ENCODE assay signal across 1 cellular context in the genomic region with DNA sequence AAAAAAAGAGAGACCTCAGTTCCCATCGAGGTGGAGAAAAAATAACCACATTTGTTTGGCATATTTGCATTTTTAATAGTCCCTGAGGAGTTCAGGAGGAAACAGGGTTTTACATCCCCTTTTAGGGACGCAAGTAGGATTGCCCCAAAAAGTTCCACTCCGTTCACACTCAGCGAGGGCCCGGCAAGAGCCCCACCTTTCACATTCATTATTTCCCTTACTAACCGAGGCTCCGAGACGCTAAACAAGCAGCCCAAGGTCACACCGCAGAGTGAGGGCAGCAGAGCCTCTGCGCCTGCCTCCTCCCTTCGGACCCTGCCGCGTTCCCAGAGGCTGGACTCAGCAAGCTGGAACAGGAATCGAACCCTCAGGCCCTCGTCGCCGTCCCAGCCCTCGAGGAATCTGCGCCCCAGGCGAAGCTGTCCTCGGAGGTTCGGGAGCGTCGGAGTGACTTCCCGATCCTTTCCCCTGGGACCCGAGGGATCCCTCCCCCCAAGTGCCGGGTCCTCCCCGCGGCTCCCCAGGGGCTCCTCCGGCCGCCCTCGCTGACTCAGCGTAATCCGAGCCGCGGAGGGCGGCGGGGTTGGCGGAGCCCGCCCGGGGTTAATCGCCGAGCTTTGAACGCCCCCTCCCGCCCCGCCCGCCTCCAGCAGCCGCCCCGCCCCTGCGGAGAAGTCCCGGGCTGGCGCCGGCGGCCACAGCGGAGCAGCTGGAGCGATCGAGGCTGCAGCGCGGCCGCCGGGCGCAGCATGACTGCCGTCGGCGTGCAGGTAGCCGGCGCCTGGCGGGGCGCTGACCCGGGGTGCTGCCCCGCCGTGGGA.
A peak's percentile ranks its signal among the peaks of the same experiment; 100 is the strongest.
TF ChIP-seq lines count a peak whose summit lies in the region.

A gene with protein sequence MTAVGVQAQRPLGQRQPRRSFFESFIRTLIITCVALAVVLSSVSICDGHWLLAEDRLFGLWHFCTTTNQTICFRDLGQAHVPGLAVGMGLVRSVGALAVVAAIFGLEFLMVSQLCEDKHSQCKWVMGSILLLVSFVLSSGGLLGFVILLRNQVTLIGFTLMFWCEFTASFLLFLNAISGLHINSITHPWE (plus strand): TSS at position 700 of the 821 bp plus-strand sequence. CDS start 50 bp downstream, at position 750.

TF ChIP-seq in K562, 482 proteins besides CTCF, POLR2A, EP300 and RAD21 (continued from another document and continues in another):
- TF ChIP-seq, protein P1, sequence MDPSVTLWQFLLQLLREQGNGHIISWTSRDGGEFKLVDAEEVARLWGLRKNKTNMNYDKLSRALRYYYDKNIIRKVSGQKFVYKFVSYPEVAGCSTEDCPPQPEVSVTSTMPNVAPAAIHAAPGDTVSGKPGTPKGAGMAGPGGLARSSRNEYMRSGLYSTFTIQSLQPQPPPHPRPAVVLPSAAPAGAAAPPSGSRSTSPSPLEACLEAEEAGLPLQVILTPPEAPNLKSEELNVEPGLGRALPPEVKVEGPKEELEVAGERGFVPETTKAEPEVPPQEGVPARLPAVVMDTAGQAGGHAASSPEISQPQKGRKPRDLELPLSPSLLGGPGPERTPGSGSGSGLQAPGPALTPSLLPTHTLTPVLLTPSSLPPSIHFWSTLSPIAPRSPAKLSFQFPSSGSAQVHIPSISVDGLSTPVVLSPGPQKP (CRISPR knock-in tag; IDR thresholded peaks at IDR 0.05) = no peak
- TF ChIP-seq BRD4 (IDR thresholded peaks at IDR 0.05) = no peak
- TF ChIP-seq NCOR1 (IDR thresholded peaks at IDR 0.05) = peak; percentile 18; the same call in 1 of the 2 replicates
- no peak for TF ChIP-seq SP2 (IDR thresholded peaks at IDR 0.05; ENCODE audit: extremely low read depth, low read depth, low read length, poor library complexity, severe bottlenecking)
- no peak for TF ChIP-seq ZNF431 (CRISPR knock-in tag; IDR thresholded peaks at IDR 0.05)
- TF ChIP-seq, protein P2, sequence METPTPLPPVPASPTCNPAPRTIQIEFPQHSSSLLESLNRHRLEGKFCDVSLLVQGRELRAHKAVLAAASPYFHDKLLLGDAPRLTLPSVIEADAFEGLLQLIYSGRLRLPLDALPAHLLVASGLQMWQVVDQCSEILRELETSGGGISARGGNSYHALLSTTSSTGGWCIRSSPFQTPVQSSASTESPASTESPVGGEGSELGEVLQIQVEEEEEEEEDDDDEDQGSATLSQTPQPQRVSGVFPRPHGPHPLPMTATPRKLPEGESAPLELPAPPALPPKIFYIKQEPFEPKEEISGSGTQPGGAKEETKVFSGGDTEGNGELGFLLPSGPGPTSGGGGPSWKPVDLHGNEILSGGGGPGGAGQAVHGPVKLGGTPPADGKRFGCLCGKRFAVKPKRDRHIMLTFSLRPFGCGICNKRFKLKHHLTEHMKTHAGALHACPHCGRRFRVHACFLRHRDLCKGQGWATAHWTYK (CRISPR knock-in tag; IDR thresholded peaks at IDR 0.05) = peak; percentile 58; the same call in 1 of the 2 replicates
- TF ChIP-seq FOSL1 (tag; conservative IDR thresholded peaks at IDR 0.05) = peak; percentile 57
- TF ChIP-seq SMARCC2 (IDR thresholded peaks at IDR 0.05; ENCODE audit: low read depth) = 0 out of 2 replicates have a peak, but pooled peaks have one; percentile 39
- TF ChIP-seq, protein P3, sequence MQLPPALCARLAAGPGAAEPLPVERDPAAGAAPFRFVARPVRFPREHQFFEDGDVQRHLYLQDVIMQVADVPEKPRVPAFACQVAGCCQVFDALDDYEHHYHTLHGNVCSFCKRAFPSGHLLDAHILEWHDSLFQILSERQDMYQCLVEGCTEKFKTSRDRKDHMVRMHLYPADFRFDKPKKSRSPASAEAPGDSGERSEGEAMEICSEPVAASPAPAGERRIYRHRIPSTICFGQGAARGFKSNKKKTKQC (CRISPR knock-in tag; IDR thresholded peaks at IDR 0.05) = peak; percentile 37; the same call in 1 of the 2 replicates
- no peak for TF ChIP-seq ZNF165 (CRISPR knock-in tag; IDR thresholded peaks at IDR 0.05; ENCODE audit: borderline replicate concordance)
- TF ChIP-seq RBFOX2 (IDR thresholded peaks at IDR 0.05; ENCODE audit: low read depth, low read length) = peak; percentile 77
- TF ChIP-seq, protein P4, sequence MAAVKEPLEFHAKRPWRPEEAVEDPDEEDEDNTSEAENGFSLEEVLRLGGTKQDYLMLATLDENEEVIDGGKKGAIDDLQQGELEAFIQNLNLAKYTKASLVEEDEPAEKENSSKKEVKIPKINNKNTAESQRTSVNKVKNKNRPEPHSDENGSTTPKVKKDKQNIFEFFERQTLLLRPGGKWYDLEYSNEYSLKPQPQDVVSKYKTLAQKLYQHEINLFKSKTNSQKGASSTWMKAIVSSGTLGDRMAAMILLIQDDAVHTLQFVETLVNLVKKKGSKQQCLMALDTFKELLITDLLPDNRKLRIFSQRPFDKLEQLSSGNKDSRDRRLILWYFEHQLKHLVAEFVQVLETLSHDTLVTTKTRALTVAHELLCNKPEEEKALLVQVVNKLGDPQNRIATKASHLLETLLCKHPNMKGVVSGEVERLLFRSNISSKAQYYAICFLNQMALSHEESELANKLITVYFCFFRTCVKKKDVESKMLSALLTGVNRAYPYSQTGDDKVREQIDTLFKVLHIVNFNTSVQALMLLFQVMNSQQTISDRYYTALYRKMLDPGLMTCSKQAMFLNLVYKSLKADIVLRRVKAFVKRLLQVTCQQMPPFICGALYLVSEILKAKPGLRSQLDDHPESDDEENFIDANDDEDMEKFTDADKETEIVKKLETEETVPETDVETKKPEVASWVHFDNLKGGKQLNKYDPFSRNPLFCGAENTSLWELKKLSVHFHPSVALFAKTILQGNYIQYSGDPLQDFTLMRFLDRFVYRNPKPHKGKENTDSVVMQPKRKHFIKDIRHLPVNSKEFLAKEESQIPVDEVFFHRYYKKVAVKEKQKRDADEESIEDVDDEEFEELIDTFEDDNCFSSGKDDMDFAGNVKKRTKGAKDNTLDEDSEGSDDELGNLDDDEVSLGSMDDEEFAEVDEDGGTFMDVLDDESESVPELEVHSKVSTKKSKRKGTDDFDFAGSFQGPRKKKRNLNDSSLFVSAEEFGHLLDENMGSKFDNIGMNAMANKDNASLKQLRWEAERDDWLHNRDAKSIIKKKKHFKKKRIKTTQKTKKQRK (IDR thresholded peaks at IDR 0.05; ENCODE audit: borderline replicate concordance, low read depth, low read length) = no peak
- TF ChIP-seq, protein P5, sequence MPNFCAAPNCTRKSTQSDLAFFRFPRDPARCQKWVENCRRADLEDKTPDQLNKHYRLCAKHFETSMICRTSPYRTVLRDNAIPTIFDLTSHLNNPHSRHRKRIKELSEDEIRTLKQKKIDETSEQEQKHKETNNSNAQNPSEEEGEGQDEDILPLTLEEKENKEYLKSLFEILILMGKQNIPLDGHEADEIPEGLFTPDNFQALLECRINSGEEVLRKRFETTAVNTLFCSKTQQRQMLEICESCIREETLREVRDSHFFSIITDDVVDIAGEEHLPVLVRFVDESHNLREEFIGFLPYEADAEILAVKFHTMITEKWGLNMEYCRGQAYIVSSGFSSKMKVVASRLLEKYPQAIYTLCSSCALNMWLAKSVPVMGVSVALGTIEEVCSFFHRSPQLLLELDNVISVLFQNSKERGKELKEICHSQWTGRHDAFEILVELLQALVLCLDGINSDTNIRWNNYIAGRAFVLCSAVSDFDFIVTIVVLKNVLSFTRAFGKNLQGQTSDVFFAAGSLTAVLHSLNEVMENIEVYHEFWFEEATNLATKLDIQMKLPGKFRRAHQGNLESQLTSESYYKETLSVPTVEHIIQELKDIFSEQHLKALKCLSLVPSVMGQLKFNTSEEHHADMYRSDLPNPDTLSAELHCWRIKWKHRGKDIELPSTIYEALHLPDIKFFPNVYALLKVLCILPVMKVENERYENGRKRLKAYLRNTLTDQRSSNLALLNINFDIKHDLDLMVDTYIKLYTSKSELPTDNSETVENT (CRISPR knock-in tag; IDR thresholded peaks at IDR 0.05) = 0 out of 2 replicates have a peak, but pooled peaks have one; percentile 20
- no peak for TF ChIP-seq NR2C2 (CRISPR knock-in tag; IDR thresholded peaks at IDR 0.05)
- TF ChIP-seq NR2C2 (tag; IDR thresholded peaks at IDR 0.05) = peak; percentile 70
- peak in 1 of 2 experiments; percentile 61; a peak in 1 of 4 replicates for TF ChIP-seq TRIM24 (IDR thresholded peaks at IDR 0.05)
- no peak for TF ChIP-seq NFXL1 (CRISPR knock-in tag; IDR thresholded peaks at IDR 0.05)
- peak; percentile 39; the same call in 1 of the 2 replicates for TF ChIP-seq KLF16 (IDR thresholded peaks at IDR 0.05)
- peak; percentile 38; the same call in 1 of the 2 replicates for TF ChIP-seq GATAD2A (IDR thresholded peaks at IDR 0.05)
- peak; percentile 71 for TF ChIP-seq EGR1 (conservative IDR thresholded peaks at IDR 0.05)
- peak; percentile 63 for TF ChIP-seq POLR2B (IDR thresholded peaks at IDR 0.05; ENCODE audit: low read depth, partially characterized antibody)
- TF ChIP-seq ARID1B (IDR thresholded peaks at IDR 0.05) = peak; percentile 72
- TF ChIP-seq, protein P6, sequence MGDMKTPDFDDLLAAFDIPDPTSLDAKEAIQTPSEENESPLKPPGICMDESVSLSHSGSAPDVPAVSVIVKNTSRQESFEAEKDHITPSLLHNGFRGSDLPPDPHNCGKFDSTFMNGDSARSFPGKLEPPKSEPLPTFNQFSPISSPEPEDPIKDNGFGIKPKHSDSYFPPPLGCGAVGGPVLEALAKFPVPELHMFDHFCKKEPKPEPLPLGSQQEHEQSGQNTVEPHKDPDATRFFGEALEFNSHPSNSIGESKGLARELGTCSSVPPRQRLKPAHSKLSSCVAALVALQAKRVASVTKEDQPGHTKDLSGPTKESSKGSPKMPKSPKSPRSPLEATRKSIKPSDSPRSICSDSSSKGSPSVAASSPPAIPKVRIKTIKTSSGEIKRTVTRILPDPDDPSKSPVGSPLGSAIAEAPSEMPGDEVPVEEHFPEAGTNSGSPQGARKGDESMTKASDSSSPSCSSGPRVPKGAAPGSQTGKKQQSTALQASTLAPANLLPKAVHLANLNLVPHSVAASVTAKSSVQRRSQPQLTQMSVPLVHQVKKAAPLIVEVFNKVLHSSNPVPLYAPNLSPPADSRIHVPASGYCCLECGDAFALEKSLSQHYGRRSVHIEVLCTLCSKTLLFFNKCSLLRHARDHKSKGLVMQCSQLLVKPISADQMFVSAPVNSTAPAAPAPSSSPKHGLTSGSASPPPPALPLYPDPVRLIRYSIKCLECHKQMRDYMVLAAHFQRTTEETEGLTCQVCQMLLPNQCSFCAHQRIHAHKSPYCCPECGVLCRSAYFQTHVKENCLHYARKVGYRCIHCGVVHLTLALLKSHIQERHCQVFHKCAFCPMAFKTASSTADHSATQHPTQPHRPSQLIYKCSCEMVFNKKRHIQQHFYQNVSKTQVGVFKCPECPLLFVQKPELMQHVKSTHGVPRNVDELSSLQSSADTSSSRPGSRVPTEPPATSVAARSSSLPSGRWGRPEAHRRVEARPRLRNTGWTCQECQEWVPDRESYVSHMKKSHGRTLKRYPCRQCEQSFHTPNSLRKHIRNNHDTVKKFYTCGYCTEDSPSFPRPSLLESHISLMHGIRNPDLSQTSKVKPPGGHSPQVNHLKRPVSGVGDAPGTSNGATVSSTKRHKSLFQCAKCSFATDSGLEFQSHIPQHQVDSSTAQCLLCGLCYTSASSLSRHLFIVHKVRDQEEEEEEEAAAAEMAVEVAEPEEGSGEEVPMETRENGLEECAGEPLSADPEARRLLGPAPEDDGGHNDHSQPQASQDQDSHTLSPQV (IDR thresholded peaks at IDR 0.05) = no peak
- TF ChIP-seq, protein P7, sequence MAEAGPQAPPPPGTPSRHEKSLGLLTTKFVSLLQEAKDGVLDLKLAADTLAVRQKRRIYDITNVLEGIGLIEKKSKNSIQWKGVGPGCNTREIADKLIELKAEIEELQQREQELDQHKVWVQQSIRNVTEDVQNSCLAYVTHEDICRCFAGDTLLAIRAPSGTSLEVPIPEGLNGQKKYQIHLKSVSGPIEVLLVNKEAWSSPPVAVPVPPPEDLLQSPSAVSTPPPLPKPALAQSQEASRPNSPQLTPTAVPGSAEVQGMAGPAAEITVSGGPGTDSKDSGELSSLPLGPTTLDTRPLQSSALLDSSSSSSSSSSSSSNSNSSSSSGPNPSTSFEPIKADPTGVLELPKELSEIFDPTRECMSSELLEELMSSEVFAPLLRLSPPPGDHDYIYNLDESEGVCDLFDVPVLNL (CRISPR knock-in tag; IDR thresholded peaks at IDR 0.05; ENCODE audit: low read depth) = no peak
- 0 out of 4 replicates have a peak, but pooled peaks of 1 of the 2 experiments have one; percentile 30 for TF ChIP-seq ARNT (IDR thresholded peaks at IDR 0.05)
- TF ChIP-seq ZNF263 (CRISPR knock-in tag; IDR thresholded peaks at IDR 0.05; ENCODE audit: borderline replicate concordance) = peak; percentile 90
- no peak for TF ChIP-seq SRSF1 (IDR thresholded peaks at IDR 0.05; ENCODE audit: low read depth, low read length)
- peak; percentile 85 for TF ChIP-seq BACH1 (tag; IDR thresholded peaks at IDR 0.05)
- 0 out of 2 replicates have a peak, but pooled peaks have one; percentile 10 for TF ChIP-seq SMAD4 (CRISPR knock-in tag; conservative IDR thresholded peaks at IDR 0.05)
- peak; percentile 97 for TF ChIP-seq BCOR (IDR thresholded peaks at IDR 0.05)
- TF ChIP-seq ZNF584 (CRISPR knock-in tag; IDR thresholded peaks at IDR 0.05; ENCODE audit: low read depth) = no peak
- 0 out of 2 replicates have a peak, but pooled peaks have one; percentile 21 for TF ChIP-seq RNF2 (IDR thresholded peaks at IDR 0.05)
- peak; percentile 79; the same call in 1 of the 2 replicates for TF ChIP-seq MAFF (IDR thresholded peaks at IDR 0.05; ENCODE audit: low read length)
- TF ChIP-seq BHLHE40 (IDR thresholded peaks at IDR 0.05; ENCODE audit: low read length) = no peak
- TF ChIP-seq ZEB2 (IDR thresholded peaks at IDR 0.05) = no peak
- peak; percentile 21 for TF ChIP-seq TAF1 (IDR thresholded peaks at IDR 0.05; ENCODE audit: control insufficient read depth, extremely low read depth, insufficient read depth, low read length, severe bottlenecking)
- TF ChIP-seq, protein P8, sequence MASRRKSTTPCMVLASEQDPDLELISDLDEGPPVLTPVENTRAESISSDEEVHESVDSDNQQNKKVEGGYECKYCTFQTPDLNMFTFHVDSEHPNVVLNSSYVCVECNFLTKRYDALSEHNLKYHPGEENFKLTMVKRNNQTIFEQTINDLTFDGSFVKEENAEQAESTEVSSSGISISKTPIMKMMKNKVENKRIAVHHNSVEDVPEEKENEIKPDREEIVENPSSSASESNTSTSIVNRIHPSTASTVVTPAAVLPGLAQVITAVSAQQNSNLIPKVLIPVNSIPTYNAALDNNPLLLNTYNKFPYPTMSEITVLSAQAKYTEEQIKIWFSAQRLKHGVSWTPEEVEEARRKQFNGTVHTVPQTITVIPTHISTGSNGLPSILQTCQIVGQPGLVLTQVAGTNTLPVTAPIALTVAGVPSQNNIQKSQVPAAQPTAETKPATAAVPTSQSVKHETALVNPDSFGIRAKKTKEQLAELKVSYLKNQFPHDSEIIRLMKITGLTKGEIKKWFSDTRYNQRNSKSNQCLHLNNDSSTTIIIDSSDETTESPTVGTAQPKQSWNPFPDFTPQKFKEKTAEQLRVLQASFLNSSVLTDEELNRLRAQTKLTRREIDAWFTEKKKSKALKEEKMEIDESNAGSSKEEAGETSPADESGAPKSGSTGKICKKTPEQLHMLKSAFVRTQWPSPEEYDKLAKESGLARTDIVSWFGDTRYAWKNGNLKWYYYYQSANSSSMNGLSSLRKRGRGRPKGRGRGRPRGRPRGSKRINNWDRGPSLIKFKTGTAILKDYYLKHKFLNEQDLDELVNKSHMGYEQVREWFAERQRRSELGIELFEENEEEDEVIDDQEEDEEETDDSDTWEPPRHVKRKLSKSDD (conservative IDR thresholded peaks at IDR 0.05; ENCODE audit: low read length) = no peak
- TF ChIP-seq ZNF316 (IDR thresholded peaks at IDR 0.05) = peak; percentile 100
- TF ChIP-seq, protein P9, sequence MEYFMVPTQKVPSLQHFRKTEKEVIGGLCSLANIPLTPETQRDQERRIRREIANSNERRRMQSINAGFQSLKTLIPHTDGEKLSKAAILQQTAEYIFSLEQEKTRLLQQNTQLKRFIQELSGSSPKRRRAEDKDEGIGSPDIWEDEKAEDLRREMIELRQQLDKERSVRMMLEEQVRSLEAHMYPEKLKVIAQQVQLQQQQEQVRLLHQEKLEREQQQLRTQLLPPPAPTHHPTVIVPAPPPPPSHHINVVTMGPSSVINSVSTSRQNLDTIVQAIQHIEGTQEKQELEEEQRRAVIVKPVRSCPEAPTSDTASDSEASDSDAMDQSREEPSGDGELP (CRISPR knock-in tag; IDR thresholded peaks at IDR 0.05; ENCODE audit: borderline replicate concordance) = peak; percentile 58; the same call in 1 of the 2 replicates
